In the genomic region with DNA sequence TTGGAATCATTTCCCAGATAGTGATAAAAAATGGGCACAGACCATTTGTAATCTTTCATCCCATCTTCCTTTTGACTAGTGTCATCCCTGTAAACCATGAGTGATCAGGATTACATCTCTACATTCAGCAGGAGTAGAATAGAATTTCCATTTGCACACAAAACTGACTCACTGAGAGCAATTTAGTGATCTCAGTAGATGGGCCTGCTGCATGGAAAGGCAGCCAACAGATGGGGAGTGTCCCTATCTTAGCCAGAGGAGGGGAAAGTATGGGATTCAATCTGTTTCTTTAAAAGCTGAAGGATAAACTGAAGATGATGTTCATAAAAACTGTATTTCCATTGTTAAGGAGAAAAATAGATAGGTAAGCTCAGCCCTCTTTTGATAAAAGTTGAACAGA, we compare ENCODE assay signal across 16 cellular contexts.
"Had no signal": no experiment of that assay in that cellular context is flagged by ENCODE, and none has a peak within 500 bp of the region (broad histone marks: within the 10 kb centered on the region; RNA-seq: fewer than 3 reads in every experiment).

No MANE protein-coding gene starts in this region.

- H3K27me3 ChIP-seq: heart right ventricle, thyroid gland, upper lobe of right lung had no signal

- H3K9me3 ChIP-seq: thyroid gland, upper lobe of right lung had no signal

- DNase-seq: activated CD4-positive, alpha-beta T cell treated with anti-CD3 and anti-CD28 coated beads for 1 hour; activated CD4-positive, alpha-beta T cell treated with anti-CD3 and anti-CD28 coated beads, Interleukin-2, amount 50 U/mL, for 1 hour; activated CD8-positive, alpha-beta T cell treated with anti-CD3 and anti-CD28 coated beads, Interleukin-2, amount 10 ng/mL, durations not matched to agents 7 days and 5 days; aorta; effector memory CD4-positive, alpha-beta T cell; heart right ventricle; naive thymus-derived CD8-positive, alpha-beta T cell; retina; stimulated activated CD4-positive, alpha-beta T cell treated with anti-CD3 and anti-CD28 coated beads, Interleukin-4, amount 100 ng/mL, for 4 hours; stimulated activated naive CD8-positive, alpha-beta T cell treated with anti-CD3 and anti-CD28 coated beads, Interleukin-15, Interleukin-2, amounts not matched to agents 100 U/mL and 50 U/mL, for 24 hours; thyroid gland; upper lobe of right lung; WERI-Rb-1 had no signal

- ATAC-seq: activated CD8-positive, alpha-beta T cell treated with anti-CD3 and anti-CD28 coated beads, Interleukin-2, amount 10 ng/mL, durations not matched to agents 7 days and 5 days; activated naive CD4-positive, alpha-beta T cell treated with anti-CD3 and anti-CD28 coated beads, Interleukin-2, amount 50 U/mL, for 72 hours; activated T-helper 17 cell treated with anti-CD3 and anti-CD28 coated beads, Interleukin-2, amount 50 U/mL, for 72 hours; esophagus mucosa; naive thymus-derived CD8-positive, alpha-beta T cell; stimulated activated naive CD8-positive, alpha-beta T cell treated with anti-CD3 and anti-CD28 coated beads, Interleukin-15, Interleukin-2, amounts not matched to agents 100 U/mL and 50 U/mL, for 24 hours; upper lobe of right lung had no signal

- H3K4me1 ChIP-seq: thyroid gland, upper lobe of right lung had no signal

- H3K4me3 ChIP-seq: heart right ventricle, thyroid gland, upper lobe of right lung had no signal

- H3K36me3 ChIP-seq: heart right ventricle, thyroid gland, upper lobe of right lung, WERI-Rb-1 had no signal

- H3K27ac ChIP-seq: heart right ventricle, thyroid gland, upper lobe of right lung, WERI-Rb-1 had no signal
